ENCODE assay signal across 8 cellular contexts in genomic region chr12:101935769-101936741, GRCh38. TPM values are rescaled to one million over a fixed set of nuclear protein-coding genes. Genes with fewer than 3 reads are reported as not detected.
DNase-seq lines count a peak whose midpoint lies in the region; ATAC-seq and TF ChIP-seq lines count a peak whose summit lies in the region.

No MANE protein-coding gene starts in this region.

- intact Hi-C loops in heart right ventricle (cut with DNase I) = loop anchor here in 2 of 10 donors (5.0 to 10.0 kb wide), 2 partner anchors 546 to 549 kb away; partner anchors contain the start of gene IGF1 (in 2 of the 2)

- H3K36me3 Mint-ChIP-seq in T-helper 1 cell treated with Interleukin-12 subunit alpha and Interleukin-12 subunit beta and Interleukin-4 antibody, amounts not matched to agents 30 μg/mL and 1 μg/mL, for 36 hours (ENCODE audit: low read depth) = no peaks in the 10 kb centered on the region

- H3K4me1 ChIP-seq in heart right ventricle = peaks cover 0 to 34% (median 3%) of the 10 kb centered on the region in 9 donors

- POLR2A ChIA-PET in AG04449 (lab: Yijun Ruan, JAX) = interaction anchor here (0.7 to 0.8 kb wide), 2 partner anchors 10 to 184 kb away, joined by 3 read pairs; partner anchors contain the start of gene NUP37

- H3K9me3 Mint-ChIP-seq in T-helper 1 cell treated with Interleukin-12 subunit alpha and Interleukin-12 subunit beta and Interleukin-4 antibody, amounts not matched to agents 30 μg/mL and 1 μg/mL, for 36 hours = no peaks in the 10 kb centered on the region

- H3K4me1 Mint-ChIP-seq in T-helper 1 cell treated with Interleukin-12 subunit alpha and Interleukin-12 subunit beta and Interleukin-4 antibody, amounts not matched to agents 30 μg/mL and 1 μg/mL, for 36 hours (ENCODE audit: low read depth) = peaks cover 39% of the 10 kb centered on the region

- in situ Hi-C loops in ACHN (cut with HindIII; ENCODE audit: low pct_ligation_motif_present, low pct_unique_long_range_greater_than_20kb, low sequenced_read_pairs) = loop anchor here (25.0 kb wide), 1 partner anchor 851 kb away; no protein-coding TSS in a partner anchor

- TF ChIP-seq CTCF in AG04449 (IDR thresholded peaks at IDR 0.05; ENCODE audit: insufficient read depth, low read length, missing control alignments) (no peak), heart right ventricle (IDR thresholded peaks at IDR 0.05) (no peak)

- no peaks in the 10 kb centered on the region for H3K27me3 ChIP-seq in heart right ventricle

- DNase-seq in AG04449 (ENCODE audit: low read depth, low spot score) (peak; percentile 92), heart right ventricle (peak; percentile 43 to 66), stromal cell of bone marrow (ENCODE audit: low read depth) (peak; percentile 92), ACHN (no peak), HT-29 (ENCODE audit: low spot score) (no peak)

- peaks cover 6% of the 10 kb centered on the region for H3K27me3 Mint-ChIP-seq in T-helper 1 cell treated with Interleukin-12 subunit alpha and Interleukin-12 subunit beta and Interleukin-4 antibody, amounts not matched to agents 30 μg/mL and 1 μg/mL, for 36 hours (ENCODE audit: low read depth)

- CTCF ChIA-PET in AG04449 (lab: Yijun Ruan, JAX) = interaction anchor here (0.6 to 2.3 kb wide), 15 partner anchors 9 to 883 kb away, joined by 3 to 13 read pairs (median 3); no protein-coding TSS in a partner anchor

- H3K9me3 ChIP-seq in heart right ventricle = no peaks in the 10 kb centered on the region

- no peaks in the 10 kb centered on the region for H3K36me3 ChIP-seq in heart right ventricle

- ATAC-seq in GM18868 (IDR thresholded peaks at IDR 0.05; ENCODE audit: unreplicated experiment) = peak; percentile 79
- peak; percentile 74 for ATAC-seq in HG03039 (IDR thresholded peaks at IDR 0.05; ENCODE audit: unreplicated experiment)
- ATAC-seq in heart right ventricle = peak; percentile 71 to 89 (median 85)

- 26 to 33% methylated on average over 9 of the region's 9 CpGs for WGBS in heart right ventricle, 2 donors

- no peak overlapping the region for H3K4me3 ChIP-seq in AG04449 (ENCODE audit: low read depth, low read length)
- H3K4me3 ChIP-seq in heart right ventricle = no peak overlapping the region

- peak overlapping the region in 9 of 10 donors; percentile 31 to 83 (median 67) for H3K27ac ChIP-seq in heart right ventricle

- peak overlapping the region; percentile 8 for H3K4me3 Mint-ChIP-seq in T-helper 1 cell treated with Interleukin-12 subunit alpha and Interleukin-12 subunit beta and Interleukin-4 antibody, amounts not matched to agents 30 μg/mL and 1 μg/mL, for 36 hours

- H3K27ac Mint-ChIP-seq in T-helper 1 cell treated with Interleukin-12 subunit alpha and Interleukin-12 subunit beta and Interleukin-4 antibody, amounts not matched to agents 30 μg/mL and 1 μg/mL, for 36 hours = peak overlapping the region; percentile 67

RNA-seq across cellular contexts. Expression of gene DRAM1, which starts 58.7 kb away (rescaled TPM):
- total RNA-seq in heart right ventricle = 10 to 100 TPM in 2 of 10 donors, 1 to 10 TPM in 8; 2.4 to 19.6 (median 3.3) TPM
- 1 to 10 TPM; 4.2 to 4.3 TPM for polyA plus RNA-seq in heart right ventricle
- total RNA-seq in HT-29 (2014; rRNA removed; shearing (Covaris generic)) = 1.1 and 1.4 TPM in 2 replicates

Comparison
In these comparisons a context has a peak if more than half of its experiments do, and no peak if none do; other contexts are left out.
1. DNase-seq: peak in AG04449 (single experiment), heart right ventricle (2 of 2) and stromal cell of bone marrow (single experiment); none in ACHN (single experiment) and HT-29 (single experiment).
2. Peak in every context shown above with its lines, with median percentiles within 50 percentile points of each other: ATAC-seq.